ENCODE assay signal across 1 cellular context in the genomic region with DNA sequence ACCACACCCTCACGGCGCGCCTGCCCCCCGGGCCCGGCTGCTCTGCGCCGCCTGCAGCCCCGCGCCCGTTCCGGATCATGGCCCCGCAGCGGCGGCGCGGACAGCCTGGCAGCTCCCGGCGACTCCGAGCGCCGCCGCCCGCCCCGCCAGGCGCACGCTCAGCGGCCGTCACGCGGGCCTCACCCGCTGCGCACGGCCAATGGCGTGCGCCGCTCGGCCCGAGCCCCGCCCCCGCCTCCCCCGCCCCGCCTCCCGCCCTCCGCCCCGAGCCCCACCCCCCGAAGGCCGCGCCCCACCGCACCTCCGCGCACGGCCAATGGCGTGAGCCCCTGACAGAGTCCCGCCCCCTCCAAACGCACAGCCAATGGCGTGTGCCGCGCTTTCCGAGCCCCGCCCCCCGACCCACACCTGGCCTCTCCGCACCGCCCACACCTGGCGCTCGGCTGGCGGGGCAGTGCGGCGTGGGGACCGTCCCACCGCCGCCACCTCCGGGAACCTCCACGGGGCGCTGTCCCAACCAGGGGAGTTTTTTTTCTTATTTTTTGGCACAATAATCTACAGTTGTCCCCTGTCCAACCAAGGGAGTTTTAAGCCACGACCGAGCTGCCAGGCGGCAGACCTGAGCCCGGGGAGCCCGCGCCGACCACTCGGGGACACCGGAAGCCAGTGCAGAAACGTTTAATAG.
TF ChIP-seq lines count a peak whose summit lies in the region.

Gene PCYT2, minus strand, starts transcription at position 123 of the 685 bp plus-strand sequence. Its CDS starts 44 bp downstream, at position 79.

TF ChIP-seq in GM12878, 131 proteins besides CTCF, POLR2A, EP300 and RAD21 (continued from another document):
- no peak for TF ChIP-seq CBFB (IDR thresholded peaks at IDR 0.05; ENCODE audit: low read depth)
- no peak for TF ChIP-seq CHD4 (IDR thresholded peaks at IDR 0.05)
- no peak for TF ChIP-seq FOXK2 (IDR thresholded peaks at IDR 0.05)
- no peak for TF ChIP-seq STAT1 (conservative IDR thresholded peaks at IDR 0.05)
- no peak for TF ChIP-seq MAX (IDR thresholded peaks at IDR 0.05; ENCODE audit: low read depth, low read length)
- TF ChIP-seq BRCA1 (IDR thresholded peaks at IDR 0.05; ENCODE audit: low read depth, low read length), result no peak
- 0 out of 2 replicates have a peak, but pooled peaks have one; percentile 22 for TF ChIP-seq BACH1 (IDR thresholded peaks at IDR 0.05; ENCODE audit: borderline replicate concordance)
- TF ChIP-seq SMAD1 (IDR thresholded peaks at IDR 0.05; ENCODE audit: low read depth, partially characterized antibody), result no peak
- no peak for TF ChIP-seq ESRRA (IDR thresholded peaks at IDR 0.05; ENCODE audit: low read length)
- no peak for TF ChIP-seq HDAC6 (IDR thresholded peaks at IDR 0.05; ENCODE audit: unreplicated experiment)
- TF ChIP-seq BHLHE40 (IDR thresholded peaks at IDR 0.05; ENCODE audit: borderline replicate concordance in 1 of 2, low read depth in 2 of 2, low read length in 1 of 2), result peak; percentile 45 to 88; a peak in 2 of 4 replicates
- 0 out of 2 replicates have a peak, but pooled peaks have one; percentile 3 for TF ChIP-seq SMARCA5 (IDR thresholded peaks at IDR 0.05)
- TF ChIP-seq TCF12 (IDR thresholded peaks at IDR 0.05; ENCODE audit: low read depth, low read length), result peak; percentile 68; the same call in 1 of the 2 replicates
- TF ChIP-seq EGR1 (IDR thresholded peaks at IDR 0.05; ENCODE audit: borderline replicate concordance in 1 of 2, low read depth in 2 of 2, low read length in 2 of 2), result peak in 1 of 2 experiments; percentile 16; a peak in 1 of 3 replicates
- no peak for TF ChIP-seq DPF2 (IDR thresholded peaks at IDR 0.05)
- TF ChIP-seq SUZ12 (IDR thresholded peaks at IDR 0.05; ENCODE audit: unreplicated experiment), result no peak
- TF ChIP-seq IKZF1 (conservative IDR thresholded peaks at IDR 0.05), result no peak
- no peak for TF ChIP-seq ZNF274 (IDR thresholded peaks at IDR 0.05; ENCODE audit: insufficient read depth, insufficient read length)
- TF ChIP-seq, protein P1, sequence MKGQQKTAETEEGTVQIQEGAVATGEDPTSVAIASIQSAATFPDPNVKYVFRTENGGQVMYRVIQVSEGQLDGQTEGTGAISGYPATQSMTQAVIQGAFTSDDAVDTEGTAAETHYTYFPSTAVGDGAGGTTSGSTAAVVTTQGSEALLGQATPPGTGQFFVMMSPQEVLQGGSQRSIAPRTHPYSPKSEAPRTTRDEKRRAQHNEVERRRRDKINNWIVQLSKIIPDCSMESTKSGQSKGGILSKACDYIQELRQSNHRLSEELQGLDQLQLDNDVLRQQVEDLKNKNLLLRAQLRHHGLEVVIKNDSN (IDR thresholded peaks at IDR 0.05; ENCODE audit: borderline replicate concordance, extremely low read length, insufficient read depth, low read depth, low read length), result peak; percentile 58
- no peak for TF ChIP-seq GABPA (IDR thresholded peaks at IDR 0.05; ENCODE audit: low read depth)
- no peak for TF ChIP-seq CHD2 (IDR thresholded peaks at IDR 0.05; ENCODE audit: borderline replicate concordance, low read depth, low read length)
- no peak for TF ChIP-seq FOXM1 (IDR thresholded peaks at IDR 0.05; ENCODE audit: low read depth, low read length)
- no peak for TF ChIP-seq MTA3 (IDR thresholded peaks at IDR 0.05; ENCODE audit: borderline replicate concordance, low read length)
- no peak for TF ChIP-seq STAT3 (IDR thresholded peaks at IDR 0.05; ENCODE audit: low read depth, low read length)
- 0 out of 2 replicates have a peak, but pooled peaks have one; percentile 62 for TF ChIP-seq TCF3 (IDR thresholded peaks at IDR 0.05; ENCODE audit: borderline replicate concordance, insufficient read depth, low read depth, low read length)
- no peak for TF ChIP-seq HDAC2 (IDR thresholded peaks at IDR 0.05)
- peak; percentile 42; the same call in 1 of the 2 replicates for TF ChIP-seq NKRF (conservative IDR thresholded peaks at IDR 0.05)
- TF ChIP-seq SRF (IDR thresholded peaks at IDR 0.05; ENCODE audit: low read depth in 2 of 2, low read length in 2 of 2), result no peak
- TF ChIP-seq RELA (IDR thresholded peaks at IDR 0.05; ENCODE audit: borderline replicate concordance, partially characterized antibody), result no peak
- TF ChIP-seq CHD1 (IDR thresholded peaks at IDR 0.05; ENCODE audit: low read depth, low read length), result no peak
- TF ChIP-seq NRF1 (conservative IDR thresholded peaks at IDR 0.05; ENCODE audit: low read depth, low read length), result peak; percentile 25; the same call in 1 of the 2 replicates
- TF ChIP-seq E2F8 (IDR thresholded peaks at IDR 0.05; ENCODE audit: low read depth, partially characterized antibody), result no peak
- TF ChIP-seq EZH2 (IDR thresholded peaks at IDR 0.05; ENCODE audit: borderline replicate concordance, control insufficient read depth, low read depth, low read length), result no peak
- 0 out of 2 replicates have a peak, but pooled peaks have one; percentile 27 for TF ChIP-seq LARP7 (IDR thresholded peaks at IDR 0.05)
- no peak for TF ChIP-seq CREB1 (IDR thresholded peaks at IDR 0.05; ENCODE audit: low read depth)
- no peak for TF ChIP-seq NFYA (IDR thresholded peaks at IDR 0.05; ENCODE audit: borderline replicate concordance, low read depth, low read length)
- TF ChIP-seq, protein P2, sequence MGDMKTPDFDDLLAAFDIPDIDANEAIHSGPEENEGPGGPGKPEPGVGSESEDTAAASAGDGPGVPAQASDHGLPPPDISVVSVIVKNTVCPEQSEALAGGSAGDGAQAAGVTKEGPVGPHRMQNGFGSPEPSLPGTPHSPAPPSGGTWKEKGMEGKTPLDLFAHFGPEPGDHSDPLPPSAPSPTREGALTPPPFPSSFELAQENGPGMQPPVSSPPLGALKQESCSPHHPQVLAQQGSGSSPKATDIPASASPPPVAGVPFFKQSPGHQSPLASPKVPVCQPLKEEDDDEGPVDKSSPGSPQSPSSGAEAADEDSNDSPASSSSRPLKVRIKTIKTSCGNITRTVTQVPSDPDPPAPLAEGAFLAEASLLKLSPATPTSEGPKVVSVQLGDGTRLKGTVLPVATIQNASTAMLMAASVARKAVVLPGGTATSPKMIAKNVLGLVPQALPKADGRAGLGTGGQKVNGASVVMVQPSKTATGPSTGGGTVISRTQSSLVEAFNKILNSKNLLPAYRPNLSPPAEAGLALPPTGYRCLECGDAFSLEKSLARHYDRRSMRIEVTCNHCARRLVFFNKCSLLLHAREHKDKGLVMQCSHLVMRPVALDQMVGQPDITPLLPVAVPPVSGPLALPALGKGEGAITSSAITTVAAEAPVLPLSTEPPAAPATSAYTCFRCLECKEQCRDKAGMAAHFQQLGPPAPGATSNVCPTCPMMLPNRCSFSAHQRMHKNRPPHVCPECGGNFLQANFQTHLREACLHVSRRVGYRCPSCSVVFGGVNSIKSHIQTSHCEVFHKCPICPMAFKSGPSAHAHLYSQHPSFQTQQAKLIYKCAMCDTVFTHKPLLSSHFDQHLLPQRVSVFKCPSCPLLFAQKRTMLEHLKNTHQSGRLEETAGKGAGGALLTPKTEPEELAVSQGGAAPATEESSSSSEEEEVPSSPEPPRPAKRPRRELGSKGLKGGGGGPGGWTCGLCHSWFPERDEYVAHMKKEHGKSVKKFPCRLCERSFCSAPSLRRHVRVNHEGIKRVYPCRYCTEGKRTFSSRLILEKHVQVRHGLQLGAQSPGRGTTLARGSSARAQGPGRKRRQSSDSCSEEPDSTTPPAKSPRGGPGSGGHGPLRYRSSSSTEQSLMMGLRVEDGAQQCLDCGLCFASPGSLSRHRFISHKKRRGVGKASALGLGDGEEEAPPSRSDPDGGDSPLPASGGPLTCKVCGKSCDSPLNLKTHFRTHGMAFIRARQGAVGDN (IDR thresholded peaks at IDR 0.05), result no peak
- TF ChIP-seq IKZF2 (IDR thresholded peaks at IDR 0.05), result no peak
- 0 out of 2 replicates have a peak, but pooled peaks have one; percentile 17 for TF ChIP-seq POLR2AphosphoS5 (IDR thresholded peaks at IDR 0.05; ENCODE audit: low read length)
- TF ChIP-seq SP1 (IDR thresholded peaks at IDR 0.05; ENCODE audit: low read depth, low read length), result peak; percentile 68
